In the genomic region with DNA sequence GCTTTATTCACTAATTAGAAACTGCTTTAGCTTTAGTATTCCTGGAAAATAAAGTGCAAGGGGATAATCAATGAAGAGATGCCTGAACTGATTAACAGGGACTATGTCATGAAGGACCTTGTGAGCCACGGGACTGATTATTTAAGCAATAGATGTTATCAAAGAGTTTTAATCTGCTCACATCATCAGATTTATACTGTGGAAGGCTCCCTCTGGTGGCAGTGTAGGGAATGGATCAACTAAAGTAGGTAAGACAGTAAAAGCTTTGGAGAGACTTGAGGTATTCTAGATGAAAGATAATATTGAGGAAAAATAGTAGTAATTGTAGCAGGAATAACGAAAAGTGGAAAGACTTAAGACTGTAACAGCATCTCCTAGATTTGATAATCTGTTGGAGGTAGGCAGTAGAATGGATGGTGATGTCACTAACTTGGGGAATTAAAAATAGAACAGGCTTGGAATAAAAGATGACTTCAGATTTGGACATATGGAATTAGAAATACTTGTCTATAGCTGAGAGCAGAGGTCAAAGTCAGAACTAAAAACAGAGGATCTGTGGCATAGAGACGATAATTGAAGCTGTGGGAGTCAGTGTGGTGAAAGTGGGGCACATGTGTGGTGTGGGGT, we compare ENCODE assay signal across 8 cellular contexts.
DNase-seq lines count a peak whose midpoint lies in the region; ATAC-seq and TF ChIP-seq lines count a peak whose summit lies in the region.

No MANE protein-coding gene starts in this region.

- H3K27me3 Mint-ChIP-seq in mesothelial cell of epicardium (ENCODE audit: low read depth) = no peaks in the 10 kb centered on the region

- TF ChIP-seq CTCF in brain microvascular endothelial cell (IDR thresholded peaks at IDR 0.05; ENCODE audit: low read depth, low read length, missing control alignments) (peak; percentile 59), mesothelial cell of epicardium (IDR thresholded peaks at IDR 0.05; ENCODE audit: unreplicated experiment) (peak; percentile 83)

- no peak overlapping the region for H3K27ac Mint-ChIP-seq in mesothelial cell of epicardium

- no peaks in the 10 kb centered on the region for H3K9me3 Mint-ChIP-seq in mesothelial cell of epicardium

- no peak overlapping the region for H3K4me3 ChIP-seq in brain microvascular endothelial cell (ENCODE audit: low read depth, low read length)

- ATAC-seq in HG02870 (IDR thresholded peaks at IDR 0.05; ENCODE audit: unreplicated experiment) (peak; percentile 65), GM19452 (IDR thresholded peaks at IDR 0.05; ENCODE audit: unreplicated experiment) (no peak)

- no peaks in the 10 kb centered on the region for H3K36me3 Mint-ChIP-seq in mesothelial cell of epicardium

- no peaks in the 10 kb centered on the region for H3K27me3 ChIP-seq in brain microvascular endothelial cell (replicated peaks)

- no peaks in the 10 kb centered on the region for H3K36me3 ChIP-seq in brain microvascular endothelial cell (replicated peaks)

- H3K4me1 Mint-ChIP-seq in mesothelial cell of epicardium = peaks cover 9% of the 10 kb centered on the region

- peak in 2 of 3 donors; percentile 5 to 32 for DNase-seq in stimulated activated CD4-positive, alpha-beta T cell treated with anti-CD3 and anti-CD28 coated beads, Interleukin-12 subunit alpha, Interleukin-12 subunit beta, amount 100 ng/mL, for 48 hours (ENCODE audit: low read depth in 2 of 3, low spot score in 1 of 3)
- DNase-seq in stimulated activated CD4-positive, alpha-beta T cell treated with anti-CD3 and anti-CD28 coated beads, Interleukin-12 subunit alpha, Interleukin-12 subunit beta, amount 100 ng/mL, for 4 hours = no peak
- DNase-seq in NCI-H69 (lab: John Stamatoyannopoulos, UW) (peak; percentile 23), brain microvascular endothelial cell (peak; percentile 69), mesothelial cell of epicardium (ENCODE audit: low spot score in 2 of 2, unreplicated experiment in 2 of 2) (peak in 1 of 2 experiments; percentile 45)
- DNase-seq in effector CD8-positive, alpha-beta T cell (lab: John Stamatoyannopoulos, UW) = no peak

- in situ Hi-C loops in brain microvascular endothelial cell (cut with HindIII; ENCODE audit: low pct_ligation_motif_present, low sequenced_read_pairs) = no loop called here

- no peak overlapping the region for H3K4me3 Mint-ChIP-seq in mesothelial cell of epicardium

- no peak overlapping the region for H3K27ac ChIP-seq in brain microvascular endothelial cell

Comparison
In these comparisons a context has a peak if more than half of its experiments do, and no peak if none do; other contexts are left out.
1. DNase-seq: peak in stimulated activated CD4-positive, alpha-beta T cell treated with anti-CD3 and anti-CD28 coated beads, Interleukin-12 subunit alpha, Interleukin-12 subunit beta, amount 100 ng/mL, for 48 hours (2 of 3), NCI-H69 (single experiment) and brain microvascular endothelial cell (single experiment); none in stimulated activated CD4-positive, alpha-beta T cell treated with anti-CD3 and anti-CD28 coated beads, Interleukin-12 subunit alpha, Interleukin-12 subunit beta, amount 100 ng/mL, for 4 hours (single experiment) and effector CD8-positive, alpha-beta T cell (single experiment).